9 cellular contexts compared by ENCODE assay signal in genomic region chr3:94336076-94336741, GRCh38.
DNase-seq lines count a peak whose midpoint lies in the region; ATAC-seq and TF ChIP-seq lines count a peak whose summit lies in the region.
"Had no signal": no experiment of that assay in that cellular context is flagged by ENCODE, and none has a peak within 500 bp of the region (broad histone marks: within the 10 kb centered on the region; RNA-seq: fewer than 3 reads in every experiment).

No MANE protein-coding gene starts in this region.

- H3K27ac ChIP-seq in AG04450 (ENCODE audit: low read depth, low read length) (no peak overlapping the region), suprapubic skin (no peak overlapping the region)

- no peak overlapping the region for H3K4me3 Mint-ChIP-seq in activated CD8-positive, alpha-beta T cell treated with anti-CD3 and anti-CD28 coated beads for 36 hours
- H3K4me3 Mint-ChIP-seq: activated naive CD8-positive, alpha-beta T cell treated with anti-CD3 and anti-CD28 coated beads, Interleukin-2, amount 10 ng/mL, durations not matched to agents 7 days and 5 days had no signal

- H3K9me3 ChIP-seq in AG04450 (ENCODE audit: control insufficient read depth, insufficient read depth, low read length) (no peaks in the 10 kb centered on the region), suprapubic skin (no peaks in the 10 kb centered on the region)

- H3K27me3 Mint-ChIP-seq in activated CD8-positive, alpha-beta T cell treated with anti-CD3 and anti-CD28 coated beads for 36 hours: no peaks in the 10 kb centered on the region
- H3K27me3 Mint-ChIP-seq: activated naive CD8-positive, alpha-beta T cell treated with anti-CD3 and anti-CD28 coated beads, Interleukin-2, amount 10 ng/mL, durations not matched to agents 7 days and 5 days had no signal

- no peak overlapping the region for H3K27ac Mint-ChIP-seq in activated CD8-positive, alpha-beta T cell treated with anti-CD3 and anti-CD28 coated beads for 36 hours
- H3K27ac Mint-ChIP-seq: activated naive CD8-positive, alpha-beta T cell treated with anti-CD3 and anti-CD28 coated beads, Interleukin-2, amount 10 ng/mL, durations not matched to agents 7 days and 5 days had no signal

- TF ChIP-seq EP300 in suprapubic skin (IDR thresholded peaks at IDR 0.05): no peak

- intact Hi-C loops in activated CD8-positive, alpha-beta T cell treated with anti-CD3 and anti-CD28 coated beads for 36 hours (cut with micrococcal nuclease): no loop called here

- H3K27me3 ChIP-seq in AG04450 (ENCODE audit: control insufficient read depth, insufficient read depth, low read length) (no peaks in the 10 kb centered on the region), suprapubic skin (no peaks in the 10 kb centered on the region)

- TF ChIP-seq POLR2A in suprapubic skin (IDR thresholded peaks at IDR 0.05): no peak

- 32% methylated on average over 3 of the region's 3 CpGs for WGBS in suprapubic skin

- no peaks in the 10 kb centered on the region for H3K4me1 ChIP-seq in suprapubic skin

- H3K4me1 Mint-ChIP-seq in activated CD8-positive, alpha-beta T cell treated with anti-CD3 and anti-CD28 coated beads for 36 hours (ENCODE audit: low read depth): no peaks in the 10 kb centered on the region
- H3K4me1 Mint-ChIP-seq: activated naive CD8-positive, alpha-beta T cell treated with anti-CD3 and anti-CD28 coated beads, Interleukin-2, amount 10 ng/mL, durations not matched to agents 7 days and 5 days had no signal

- no peak overlapping the region for H3K4me3 ChIP-seq in AG04450 (ENCODE audit: low read depth, low read length)
- no peak overlapping the region for H3K4me3 ChIP-seq in WI38 (ENCODE audit: low read depth, low read length)
- no peak overlapping the region for H3K4me3 ChIP-seq in suprapubic skin

- H3K9me3 Mint-ChIP-seq in activated CD8-positive, alpha-beta T cell treated with anti-CD3 and anti-CD28 coated beads for 36 hours: no peaks in the 10 kb centered on the region
- H3K9me3 Mint-ChIP-seq: activated naive CD8-positive, alpha-beta T cell treated with anti-CD3 and anti-CD28 coated beads, Interleukin-2, amount 10 ng/mL, durations not matched to agents 7 days and 5 days had no signal

- CTCF ChIA-PET in AG04450 (lab: Charles Lee): interaction anchor here (0.5 to 1.9 kb wide), 8 partner anchors 10 to 1054 kb away, joined by 3 to 7 read pairs (median 3); no protein-coding TSS in a partner anchor
- CTCF ChIA-PET in activated CD8-positive, alpha-beta T cell treated with anti-CD3 and anti-CD28 coated beads for 36 hours (lab: Charles Lee): interaction anchor here (0.6 kb wide), 1 partner anchor 246 kb away, joined by 3 read pairs; no protein-coding TSS in a partner anchor

- DNase-seq in AG04450 (ENCODE audit: low read depth, low spot score): peak; percentile 26
- peak; percentile 35 for DNase-seq in HPDE6-E6E7 (ENCODE audit: extremely low spot score)
- peak; percentile 60 for DNase-seq in iPS-NIHi11 (ENCODE audit: low spot score)
- DNase-seq in DMS79 (lab: John Stamatoyannopoulos, UW): no peak
- DNase-seq in activated CD8-positive, alpha-beta T cell treated with anti-CD3 and anti-CD28 coated beads for 36 hours: no peak
- DNase-seq in suprapubic skin (ENCODE audit: low spot score in 2 of 2): no peak
- DNase-seq: activated naive CD8-positive, alpha-beta T cell treated with anti-CD3 and anti-CD28 coated beads, Interleukin-2, amount 10 ng/mL, durations not matched to agents 7 days and 5 days had no signal

- ATAC-seq in HG03135 (IDR thresholded peaks at IDR 0.05; ENCODE audit: unreplicated experiment): no peak
- ATAC-seq in activated CD8-positive, alpha-beta T cell treated with anti-CD3 and anti-CD28 coated beads for 36 hours: no peak

- TF ChIP-seq CTCF in AG04450 (IDR thresholded peaks at IDR 0.05; ENCODE audit: low read depth, low read length) (peak; percentile 64), WI38 (IDR thresholded peaks at IDR 0.05; ENCODE audit: low read depth, low read length) (peak; percentile 49; the same call in 1 of the 2 replicates), suprapubic skin (IDR thresholded peaks at IDR 0.05) (peak in 1 of 2 donors; percentile 20)
- no peak for TF ChIP-seq CTCF in activated CD8-positive, alpha-beta T cell treated with anti-CD3 and anti-CD28 coated beads for 36 hours (IDR thresholded peaks at IDR 0.05)

- POLR2A ChIA-PET in AG04450 (lab: Yijun Ruan, JAX): interaction anchor here (0.6 kb wide), 1 partner anchor 17 kb away, joined by 4 read pairs; no protein-coding TSS in a partner anchor
- POLR2A ChIA-PET in activated CD8-positive, alpha-beta T cell treated with anti-CD3 and anti-CD28 coated beads for 36 hours (lab: Charles Lee): interaction anchor here (0.6 kb wide), 1 partner anchor 1494 kb away, joined by 3 read pairs; no protein-coding TSS in a partner anchor

- H3K36me3 ChIP-seq in suprapubic skin: no peaks in the 10 kb centered on the region

- no peaks in the 10 kb centered on the region for H3K36me3 Mint-ChIP-seq in activated CD8-positive, alpha-beta T cell treated with anti-CD3 and anti-CD28 coated beads for 36 hours (ENCODE audit: low read depth)
- H3K36me3 Mint-ChIP-seq: activated naive CD8-positive, alpha-beta T cell treated with anti-CD3 and anti-CD28 coated beads, Interleukin-2, amount 10 ng/mL, durations not matched to agents 7 days and 5 days had no signal

Comparison
In these comparisons a context has a peak if more than half of its experiments do, and no peak if none do; other contexts are left out.
1. DNase-seq: peak in AG04450 (single experiment), HPDE6-E6E7 (single experiment) and iPS-NIHi11 (single experiment); none in DMS79 (single experiment), activated CD8-positive, alpha-beta T cell treated with anti-CD3 and anti-CD28 coated beads for 36 hours (single experiment) and suprapubic skin (0 of 2).